Comparison of ENCODE assay signal across 27 cellular contexts in the genomic region with DNA sequence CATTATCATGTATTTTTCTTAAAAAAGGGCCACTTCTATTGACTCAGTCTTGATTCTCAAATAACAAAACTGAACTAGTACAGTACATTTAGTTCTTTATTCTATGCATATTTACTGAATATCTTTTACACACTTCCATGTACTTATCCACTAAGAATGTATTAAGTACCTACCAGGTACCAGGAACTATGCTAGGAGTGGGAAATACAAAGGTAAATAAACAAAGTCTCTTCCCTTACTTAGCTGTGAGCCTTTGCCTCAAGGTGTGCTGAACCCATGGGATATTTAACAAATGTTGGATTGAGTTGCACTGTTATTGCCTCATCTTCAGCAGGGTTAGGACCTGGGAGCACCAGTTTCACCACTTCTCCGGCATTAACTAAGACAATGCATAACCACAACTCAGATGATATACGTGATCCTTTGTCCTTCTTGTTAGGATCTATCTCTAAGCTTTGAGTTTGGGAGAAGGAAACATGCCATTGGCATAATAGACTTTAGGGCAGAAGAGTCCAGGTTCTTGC.
DNase-seq lines count a peak whose midpoint lies in the region; ATAC-seq, FAIRE-seq and TF ChIP-seq lines count a peak whose summit lies in the region.
"Had no signal": no experiment of that assay in that cellular context is flagged by ENCODE, and none has a peak within 500 bp of the region (broad histone marks: within the 10 kb centered on the region; RNA-seq: fewer than 3 reads in every experiment).

No MANE protein-coding gene starts in this region.

- TF ChIP-seq CTCF in breast epithelium (IDR thresholded peaks at IDR 0.05): no peak
- TF ChIP-seq CTCF in MCF 10A (IDR thresholded peaks at IDR 0.05; ENCODE audit: unreplicated experiment): no peak
- TF ChIP-seq CTCF in K562 (IDR thresholded peaks at IDR 0.05 in 2 of 3, conservative IDR thresholded peaks at IDR 0.05 in 1 of 3; ENCODE audit: insufficient read depth in 2 of 3, low read depth in 1 of 3, low read length in 3 of 3): no peak
- no peak for TF ChIP-seq CTCF in left lung (IDR thresholded peaks at IDR 0.05)
- TF ChIP-seq CTCF in upper lobe of right lung (IDR thresholded peaks at IDR 0.05): no peak

- H3K79me2 ChIP-seq in K562 (ENCODE audit: control insufficient read depth, insufficient read depth, low read length): no peaks in the 10 kb centered on the region

- no peak for TF ChIP-seq POLR2A in breast epithelium (IDR thresholded peaks at IDR 0.05)
- TF ChIP-seq POLR2A in K562 (conservative IDR thresholded peaks at IDR 0.05): no peak

- TF ChIP-seq EP300 in K562 (IDR thresholded peaks at IDR 0.05; ENCODE audit: low read length): no peak

- H3K4me1 Mint-ChIP-seq in MCF 10A (ENCODE audit: insufficient read depth, unreplicated experiment): peaks cover 6% of the 10 kb centered on the region
- no peaks in the 10 kb centered on the region for H3K4me1 Mint-ChIP-seq in natural killer cell treated with Interleukin-12 subunit alpha and Interleukin-12 subunit beta and Interleukin-15 and Interleukin-18, amount 100 ng/mL, for 72 hours (ENCODE audit: low read depth in 2 of 2)
- H3K4me1 Mint-ChIP-seq: IgD-negative memory B cell had no signal

- CTCF ChIA-PET in MCF 10A (lab: Yijun Ruan, JAX) (interaction anchor here (0.5 to 3.7 kb wide), 2 partner anchors 153 to 190 kb away, joined by 5 to 18 read pairs; no protein-coding TSS in a partner anchor), K562 (lab: Yijun Ruan, JAX; ENCODE audit: low intra/inter-chr PET ratio) (interaction anchor here (1.4 kb wide), 1 partner anchor 536 kb away, joined by 3 read pairs; no protein-coding TSS in a partner anchor)

- H3K36me3 Mint-ChIP-seq in MCF 10A (ENCODE audit: insufficient read depth, unreplicated experiment): no peaks in the 10 kb centered on the region
- no peaks in the 10 kb centered on the region for H3K36me3 Mint-ChIP-seq in natural killer cell treated with Interleukin-12 subunit alpha and Interleukin-12 subunit beta and Interleukin-15 and Interleukin-18, amount 100 ng/mL, for 72 hours
- H3K36me3 Mint-ChIP-seq: CD14-positive monocyte, IgD-negative memory B cell had no signal

- H2AFZ ChIP-seq in K562 (ENCODE audit: low read depth, low read length): peak overlapping the region; percentile 36; the same call in 1 of the 2 replicates

- H3K9me3 ChIP-seq in breast epithelium (no peaks in the 10 kb centered on the region), K562 (replicated peaks; ENCODE audit: control insufficient read depth, insufficient read depth, low read depth, low read length) (no peaks in the 10 kb centered on the region), left lung (no peaks in the 10 kb centered on the region), upper lobe of right lung (no peaks in the 10 kb centered on the region)
- H3K9me3 ChIP-seq: MG63 had no signal

- H3K9me1 ChIP-seq in K562 (ENCODE audit: control insufficient read depth, insufficient read depth, low read length): no peaks in the 10 kb centered on the region

- POLR2A ChIA-PET in MCF 10A (lab: Yijun Ruan, JAX) (interaction anchor here (0.6 to 1.0 kb wide), 2 partner anchors 46 to 137 kb away, joined by 4 to 5 read pairs; no protein-coding TSS in a partner anchor), K562 (lab: Yijun Ruan, JAX) (interaction anchor here (0.7 kb wide), 1 partner anchor 522 kb away, joined by 7 read pairs; no protein-coding TSS in a partner anchor)

- intact Hi-C loops in breast epithelium (cut with DNase I; ENCODE audit: low total_unique reads) (no loop called here), MCF 10A (cut with micrococcal nuclease) (loop anchor here (5.0 to 10.0 kb wide), 2 partner anchors 162 to 190 kb away; no protein-coding TSS in a partner anchor), K562 (cut with micrococcal nuclease) (loop anchor here (10.0 kb wide), 1 partner anchor 672 kb away; no protein-coding TSS in a partner anchor), left lung (cut with DNase I) (no loop called here), upper lobe of right lung (cut with DNase I) (no loop called here)

- ATAC-seq in K562: peak; percentile 48; the same call in 1 of the 3 replicates
- ATAC-seq in left lung: peak; percentile 87
- peak; percentile 88 for ATAC-seq in upper lobe of right lung
- ATAC-seq in natural killer cell treated with Interleukin-12 subunit alpha and Interleukin-12 subunit beta and Interleukin-15 and Interleukin-18, amount 100 ng/mL, for 72 hours: no peak
- ATAC-seq in GM21381 (IDR thresholded peaks at IDR 0.05; ENCODE audit: unreplicated experiment): no peak
- ATAC-seq: HCT116 had no signal

- no peaks in the 10 kb centered on the region for H3K36me3 ChIP-seq in breast epithelium
- H3K36me3 ChIP-seq in K562 (ENCODE audit: control insufficient read depth, insufficient read depth, low read length): no peaks in the 10 kb centered on the region
- no peaks in the 10 kb centered on the region for H3K36me3 ChIP-seq in left lung
- no peaks in the 10 kb centered on the region for H3K36me3 ChIP-seq in upper lobe of right lung
- H3K36me3 ChIP-seq: MG63 had no signal

- H3K27me3 Mint-ChIP-seq in MCF 10A (ENCODE audit: insufficient read depth, unreplicated experiment): no peaks in the 10 kb centered on the region
- H3K27me3 Mint-ChIP-seq in natural killer cell treated with Interleukin-12 subunit alpha and Interleukin-12 subunit beta and Interleukin-15 and Interleukin-18, amount 100 ng/mL, for 72 hours: no peaks in the 10 kb centered on the region

- H3K4me3 ChIP-seq in breast epithelium (no peak overlapping the region), K562 (no peak overlapping the region), left lung (no peak overlapping the region), upper lobe of right lung (no peak overlapping the region)
- H3K4me3 ChIP-seq: MG63, SK-N-MC had no signal

- H4K20me1 ChIP-seq in K562 (replicated peaks; ENCODE audit: control insufficient read depth, insufficient read depth, low read length): no peaks in the 10 kb centered on the region

- H3K4me3 Mint-ChIP-seq in MCF 10A (ENCODE audit: unreplicated experiment): no peak overlapping the region
- H3K4me3 Mint-ChIP-seq in natural killer cell treated with Interleukin-12 subunit alpha and Interleukin-12 subunit beta and Interleukin-15 and Interleukin-18, amount 100 ng/mL, for 72 hours: no peak overlapping the region
- H3K4me3 Mint-ChIP-seq: CD14-positive monocyte, IgD-negative memory B cell had no signal

- no peak for FAIRE-seq in K562 (lab: Jason Lieb, UNC)
- FAIRE-seq: A204.1, GM12891, H1 had no signal

- H3K9ac ChIP-seq in K562 (ENCODE audit: insufficient read depth in 1 of 2, low read depth in 2 of 2, low read length in 2 of 2): no peak overlapping the region

- H3K27me3 ChIP-seq in breast epithelium (no peaks in the 10 kb centered on the region), K562 (ENCODE audit: control insufficient read depth in 2 of 2, insufficient read depth in 2 of 2, low read length in 2 of 2) (no peaks in the 10 kb centered on the region), left lung (no peaks in the 10 kb centered on the region), upper lobe of right lung (no peaks in the 10 kb centered on the region)
- H3K27me3 ChIP-seq: MG63 had no signal

- peaks cover 8% of the 10 kb centered on the region for H3K9me3 Mint-ChIP-seq in MCF 10A (ENCODE audit: unreplicated experiment)
- peaks cover 5% of the 10 kb centered on the region for H3K9me3 Mint-ChIP-seq in natural killer cell treated with Interleukin-12 subunit alpha and Interleukin-12 subunit beta and Interleukin-15 and Interleukin-18, amount 100 ng/mL, for 72 hours

- H3K27ac Mint-ChIP-seq in MCF 10A (ENCODE audit: low read depth, unreplicated experiment): no peak overlapping the region
- H3K27ac Mint-ChIP-seq in natural killer cell treated with Interleukin-12 subunit alpha and Interleukin-12 subunit beta and Interleukin-15 and Interleukin-18, amount 100 ng/mL, for 72 hours: no peak overlapping the region
- H3K27ac Mint-ChIP-seq: IgD-negative memory B cell had no signal

- peak in 1 of 2 donors; percentile 37 for DNase-seq in breast epithelium (ENCODE audit: low spot score in 2 of 2)
- DNase-seq in MCF 10A (ENCODE audit: unreplicated experiment): no peak
- DNase-seq in K562 (ENCODE audit: extremely low read depth in 1 of 4, low spot score in 3 of 4): no peak
- no peak for DNase-seq in left lung
- DNase-seq in upper lobe of right lung: no peak
- no peak for DNase-seq in COLO668 (lab: John Stamatoyannopoulos, UW; ENCODE audit: unreplicated experiment)
- no peak for DNase-seq in natural killer cell treated with Interleukin-12 subunit alpha and Interleukin-12 subunit beta and Interleukin-15 and Interleukin-18, amount 100 ng/mL, for 72 hours (ENCODE audit: low spot score)
- DNase-seq: Karpas-422; MG63; NCI-H1048; NCI-H1417 treated with DMSO at 0.1 percent for 48 hours; NCI-H187; NCI-H2107; NCI-H2227 treated with DMSO at 0.1 percent for 48 hours; NCI-H510A treated with DMSO at 0.1 percent for 48 hours; NCI-H774; NK-92 treated with Interleukin-12 subunit alpha and Interleukin-12 subunit beta, amount 100 ng/mL, for 24 hours; SHP77 treated with DMSO at 0.1 percent for 48 hours had no signal

- H3K4me1 ChIP-seq in breast epithelium (no peaks in the 10 kb centered on the region), K562 (replicated peaks in 1 of 2; ENCODE audit: control insufficient read depth in 2 of 2, insufficient read depth in 2 of 2, low read length in 2 of 2) (no peaks in the 10 kb centered on the region), left lung (no peaks in the 10 kb centered on the region), upper lobe of right lung (peaks cover 5% of the 10 kb centered on the region)

- in situ Hi-C loops in K562 (cut with MboI): loop anchor here (10.0 kb wide), 1 partner anchor 538 kb away; a partner anchor contains a TSS

- no TSS peak for BruUV-seq in MCF 10A (replicated peaks; lab: Mats Ljungman, UMichigan)
- no TSS peak for BruUV-seq in K562 (replicated peaks; lab: Mats Ljungman, UMichigan)

- TF ChIP-seq RAD21 in K562 (CRISPR knock-in tag; conservative IDR thresholded peaks at IDR 0.05 in 1 of 2, IDR thresholded peaks at IDR 0.05 in 1 of 2): no peak

- H3K4me2 ChIP-seq in K562 (ENCODE audit: insufficient read depth, low read length): no peak overlapping the region

- H3K27ac ChIP-seq in breast epithelium (peak overlapping the region; percentile 52 to 80), K562 (ENCODE audit: extremely low read depth, low read depth, low read length) (no peak overlapping the region), left lung (no peak overlapping the region), upper lobe of right lung (no peak overlapping the region)
- H3K27ac ChIP-seq: RWPE1, SK-N-MC had no signal

- WGBS in K562 (ENCODE audit: insufficient coverage, low coverage, missing lambda C conversion rate): 9% methylated on average over 2 of the region's 2 CpGs

TF ChIP-seq in K562, 482 proteins besides CTCF, POLR2A, EP300 and RAD21 (continues in another document):
- peak; percentile 58; the same call in 1 of the 2 replicates for TF ChIP-seq CEBPG (CRISPR knock-in tag; IDR thresholded peaks at IDR 0.05)
- TF ChIP-seq CEBPG (tag; conservative IDR thresholded peaks at IDR 0.05 in 1 of 2, IDR thresholded peaks at IDR 0.05 in 1 of 2): peak in 1 of 2 experiments; percentile 78; a peak in 2 of 4 replicates
- TF ChIP-seq U2AF2 (optimal IDR thresholded peaks at IDR 0.05; ENCODE audit: low read depth, low read length): no peak

Comparison
In these comparisons a context has a peak if more than half of its experiments do, and no peak if none do; other contexts are left out.
1. intact Hi-C loops: an anchor here in MCF 10A (5.0 to 10.0 kb wide) and K562 (10.0 kb wide); none called in breast epithelium, left lung and upper lobe of right lung.
2. H3K27ac ChIP-seq: peak in breast epithelium (2 of 2); none in K562 (single experiment), left lung (0 of 2) and upper lobe of right lung (single experiment).
3. ATAC-seq: peak in K562 (single experiment), left lung (single experiment) and upper lobe of right lung (single experiment); none in natural killer cell treated with Interleukin-12 subunit alpha and Interleukin-12 subunit beta and Interleukin-15 and Interleukin-18, amount 100 ng/mL, for 72 hours (0 of 2) and GM21381 (single experiment).